ENCODE assay signal across 8 cellular contexts in genomic region chr2:120253021-120253882, GRCh38. TPM values are rescaled to one million over a fixed set of nuclear protein-coding genes. Genes with fewer than 3 reads are reported as not detected.
DNase-seq lines count a peak whose midpoint lies in the region; ATAC-seq and TF ChIP-seq lines count a peak whose summit lies in the region.

No MANE protein-coding gene starts in this region.

- H3K4me1 ChIP-seq in NT2/D1 (ENCODE audit: insufficient read depth, insufficient read length) = peaks cover 5% of the 10 kb centered on the region
- H3K4me1 ChIP-seq in tibial nerve = peaks cover 0 to 46% (median 12%) of the 10 kb centered on the region in 4 donors

- peaks cover 0 to 1% (median 0%) of the 10 kb centered on the region in 7 donors for H3K9me3 Mint-ChIP-seq in naive B cell

- 0 out of 2 replicates have a peak, but pooled peaks cover 2% of the 10 kb centered on the region for H3K9me3 ChIP-seq in NT2/D1 (ENCODE audit: insufficient read depth, low read length)
- no peaks in the 10 kb centered on the region for H3K9me3 ChIP-seq in tibial nerve

- TF ChIP-seq CTCF in fibroblast of the aortic adventitia (IDR thresholded peaks at IDR 0.05; ENCODE audit: insufficient read depth, low read length) = peak; percentile 56
- TF ChIP-seq CTCF in tibial nerve (IDR thresholded peaks at IDR 0.05) = peak; percentile 29 to 70 (median 47)

- peak in 1 of 2 donors; percentile 8 for TF ChIP-seq POLR2A in tibial nerve (IDR thresholded peaks at IDR 0.05)

- H3K36me3 Mint-ChIP-seq in naive B cell = peaks cover 4 to 11% of the 10 kb centered on the region in 2 donors

- WGBS in tibial nerve, 2 donors = 0 to 1% methylated on average over 33 to 44 of the region's 60 CpGs

- peak overlapping the region; percentile 85 for H3K9ac ChIP-seq in NT2/D1 (ENCODE audit: insufficient read length, low read depth)

- H3K36me3 ChIP-seq in NT2/D1 (ENCODE audit: insufficient read depth, insufficient read length, low read length) (no peaks in the 10 kb centered on the region), tibial nerve (no peaks in the 10 kb centered on the region)

- peak overlapping the region; percentile 54 to 95 (median 90) for H3K27ac ChIP-seq in tibial nerve

- peaks cover 7 to 16% (median 15%) of the 10 kb centered on the region in 3 donors for H3K27me3 Mint-ChIP-seq in naive B cell

- DNase-seq in COLO668 (lab: John Stamatoyannopoulos, UW; ENCODE audit: unreplicated experiment) (peak; percentile 69), NT2/D1 (ENCODE audit: low read depth, low spot score) (no peak), fibroblast of the aortic adventitia (ENCODE audit: low read depth) (peak; percentile 77), naive B cell (no peak), tibial nerve (ENCODE audit: low spot score in 2 of 2) (peak; percentile 70 to 72)
- peak; percentile 19 for DNase-seq in activated T-helper 9 cell treated with anti-CD3 and anti-CD28 coated beads, Interleukin-2, amount 50 U/mL, for 16 hours (ENCODE audit: low read depth)

- TF ChIP-seq EP300 in tibial nerve (IDR thresholded peaks at IDR 0.05) = peak in 1 of 2 donors; percentile 68

- H3K4me3 Mint-ChIP-seq in naive B cell = peak overlapping the region; percentile 89 to 100 (median 97)

- H3K4me3 ChIP-seq in NT2/D1 (ENCODE audit: insufficient read length, low read depth) = peak overlapping the region; percentile 75
- peak overlapping the region; percentile 86 for H3K4me3 ChIP-seq in fibroblast of the aortic adventitia (ENCODE audit: low read depth, low read length)
- peak overlapping the region; percentile 62 to 96 (median 78) for H3K4me3 ChIP-seq in tibial nerve

- peaks cover 54 to 64% (median 60%) of the 10 kb centered on the region in 3 donors for H3K4me1 Mint-ChIP-seq in naive B cell

- ATAC-seq in GM18909 (IDR thresholded peaks at IDR 0.05; ENCODE audit: poor library complexity, unreplicated experiment) (peak; percentile 33), HG03097 (IDR thresholded peaks at IDR 0.05; ENCODE audit: low FRiP score, unreplicated experiment) (peak; percentile 26), naive B cell (ENCODE audit: low read depth in 2 of 2) (peak; percentile 34 to 36)

- H3K27ac Mint-ChIP-seq in naive B cell = peak overlapping the region; percentile 82 to 97 (median 92)

- H3K27me3 ChIP-seq in NT2/D1 (ENCODE audit: insufficient read depth, insufficient read length) = peaks cover 54% of the 10 kb centered on the region
- peaks cover 0 to under 1% of the 10 kb centered on the region in 2 donors for H3K27me3 ChIP-seq in tibial nerve

RNA-seq across cellular contexts. Expression of gene RALB, which starts 0.6 kb away (rescaled TPM):
- 29.7 and 73.7 TPM in 2 replicates for total RNA-seq in fibroblast of the aortic adventitia (ENCODE audit: low replicate concordance)
- 100 to 1,000 TPM in 2 of 6 donors, 10 to 100 TPM in 4; 84.0 to 121 (median 97.0) TPM for polyA plus RNA-seq in naive B cell (ENCODE audit: low read depth in 6 of 6)
- 10 to 100 TPM; 35.1 to 40.4 (median 39.8) TPM for total RNA-seq in tibial nerve

RNA-seq across cellular contexts. Expression of gene TMEM185B, which starts 30.1 kb away (rescaled TPM):
- 29.6 and 41.7 TPM in 2 replicates for total RNA-seq in fibroblast of the aortic adventitia (ENCODE audit: low replicate concordance)
- 10 to 100 TPM; 24.8 to 43.0 (median 34.8) TPM for polyA plus RNA-seq in naive B cell (ENCODE audit: low read depth in 6 of 6)
- total RNA-seq in tibial nerve = 10 to 100 TPM; 20.5 to 38.1 (median 35.5) TPM

Comparison
In these comparisons a context has a peak if more than half of its experiments do, and no peak if none do; other contexts are left out.
1. DNase-seq: peak in COLO668 (single experiment), activated T-helper 9 cell treated with anti-CD3 and anti-CD28 coated beads, Interleukin-2, amount 50 U/mL, for 16 hours (single experiment), fibroblast of the aortic adventitia (single experiment) and tibial nerve (2 of 2); none in NT2/D1 (single experiment) and naive B cell (single experiment).
2. Peak in every context shown above with its lines, with median percentiles within 50 percentile points of each other: ATAC-seq and H3K4me3 ChIP-seq.